In genomic region chr16:58000706-58001676, GRCh38 we compare ENCODE assay signal across 1 cellular context.
TF ChIP-seq lines count a peak whose summit lies in the region.

Gene USB1 (plus strand): TSS chr16:58001407. CDS start chr16:58001484, 77 bp downstream.

TF ChIP-seq in K562, 482 proteins besides CTCF, POLR2A, EP300 and RAD21 (continued from another document):
- TF ChIP-seq STAT6 (CRISPR knock-in tag; IDR thresholded peaks at IDR 0.05) (no peak), ZFX (CRISPR knock-in tag; IDR thresholded peaks at IDR 0.05) (0 out of 2 replicates have a peak, but pooled peaks have one; percentile 54), PRPF4 (IDR thresholded peaks at IDR 0.05; ENCODE audit: insufficient read depth, low read depth, low read length, poor library complexity, severe bottlenecking) (no peak), RCOR1 (IDR thresholded peaks at IDR 0.05; ENCODE audit: borderline replicate concordance in 1 of 2, low read depth in 2 of 2, low read length in 2 of 2) (peak in 1 of 2 experiments; percentile 33; a peak in 1 of 4 replicates), PTTG1 (tag; IDR thresholded peaks at IDR 0.05; ENCODE audit: low read depth) (no peak), NEUROD1 (IDR thresholded peaks at IDR 0.05; ENCODE audit: borderline replicate concordance, low read depth, low read length, partially characterized antibody) (peak; percentile 15), HDAC1 (IDR thresholded peaks at IDR 0.05) (peak in 1 of 2 experiments; percentile 66; a peak in 1 of 4 replicates), ZNF395 (CRISPR knock-in tag; IDR thresholded peaks at IDR 0.05) (peak; percentile 88), SMARCA5 (IDR thresholded peaks at IDR 0.05) (peak; percentile 69; the same call in 1 of the 2 replicates), RBFOX2 (IDR thresholded peaks at IDR 0.05; ENCODE audit: low read depth, low read length) (peak; percentile 85), HINFP (tag; conservative IDR thresholded peaks at IDR 0.05; ENCODE audit: low read depth) (no peak), NONO (IDR thresholded peaks at IDR 0.05; ENCODE audit: low read depth in 2 of 2, low read length in 1 of 2) (no peak), ZNF140 (CRISPR knock-in tag; IDR thresholded peaks at IDR 0.05) (no peak), DPF2 (IDR thresholded peaks at IDR 0.05) (0 out of 2 replicates have a peak, but pooled peaks have one; percentile 19), CREM (IDR thresholded peaks at IDR 0.05; ENCODE audit: low read depth) (no peak), POLR2AphosphoS2 (IDR thresholded peaks at IDR 0.05; ENCODE audit: low read length) (no peak), TBP (optimal IDR thresholded peaks at IDR 0.05; ENCODE audit: low read depth, low read length) (peak; percentile 35), GTF2E2 (tag; IDR thresholded peaks at IDR 0.05) (no peak; the same call in 1 of the 2 replicates), TEAD2 (tag; IDR thresholded peaks at IDR 0.05) (no peak), ZNF780A (CRISPR knock-in tag; IDR thresholded peaks at IDR 0.05) (no peak), KLF1 (tag; IDR thresholded peaks at IDR 0.05) (0 out of 2 replicates have a peak, but pooled peaks have one; percentile 33), ZNF707 (CRISPR knock-in tag; conservative IDR thresholded peaks at IDR 0.05) (no peak), NELFE (IDR thresholded peaks at IDR 0.05; ENCODE audit: insufficient read depth, insufficient read length) (no peak), SIN3B (IDR thresholded peaks at IDR 0.05; ENCODE audit: low read depth) (no peak; the same call in 1 of the 2 replicates), L3MBTL2 (IDR thresholded peaks at IDR 0.05) (peak; percentile 71), ZNF280A (IDR thresholded peaks at IDR 0.05; ENCODE audit: low read depth, partially characterized antibody) (no peak), ZNF586 (CRISPR knock-in tag; conservative IDR thresholded peaks at IDR 0.05) (no peak), ZZZ3 (IDR thresholded peaks at IDR 0.05) (no peak), ZNF639 (CRISPR knock-in tag; conservative IDR thresholded peaks at IDR 0.05 in 1 of 2, IDR thresholded peaks at IDR 0.05 in 1 of 2) (peak in 1 of 2 experiments; percentile 78; a peak in 2 of 4 replicates), CCNT2 (IDR thresholded peaks at IDR 0.05; ENCODE audit: borderline replicate concordance, extremely low read depth, insufficient read length, low read depth, low read length) (peak; percentile 60), MYNN (IDR thresholded peaks at IDR 0.05) (no peak), MYNN (CRISPR knock-in tag; IDR thresholded peaks at IDR 0.05) (no peak), JUND (IDR thresholded peaks at IDR 0.05; ENCODE audit: borderline replicate concordance, low read depth, low read length) (peak; percentile 13; the same call in 1 of the 2 replicates), JUND (tag; IDR thresholded peaks at IDR 0.05; ENCODE audit: borderline replicate concordance, low read depth, low read length) (no peak; the same call in 2 of the 3 replicates), TSC22D4 (tag; IDR thresholded peaks at IDR 0.05) (no peak)
- TF ChIP-seq, protein P1, sequence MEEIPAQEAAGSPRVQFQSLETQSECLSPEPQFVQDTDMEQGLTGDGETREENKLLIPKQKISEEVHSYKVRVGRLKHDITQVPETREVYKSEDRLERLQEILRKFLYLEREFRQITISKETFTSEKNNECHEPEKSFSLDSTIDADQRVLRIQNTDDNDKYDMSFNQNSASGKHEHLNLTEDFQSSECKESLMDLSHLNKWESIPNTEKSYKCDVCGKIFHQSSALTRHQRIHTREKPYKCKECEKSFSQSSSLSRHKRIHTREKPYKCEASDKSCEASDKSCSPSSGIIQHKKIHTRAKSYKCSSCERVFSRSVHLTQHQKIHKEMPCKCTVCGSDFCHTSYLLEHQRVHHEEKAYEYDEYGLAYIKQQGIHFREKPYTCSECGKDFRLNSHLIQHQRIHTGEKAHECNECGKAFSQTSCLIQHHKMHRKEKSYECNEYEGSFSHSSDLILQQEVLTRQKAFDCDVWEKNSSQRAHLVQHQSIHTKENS (CRISPR knock-in tag; IDR thresholded peaks at IDR 0.05), result no peak
- TF ChIP-seq, protein P2, sequence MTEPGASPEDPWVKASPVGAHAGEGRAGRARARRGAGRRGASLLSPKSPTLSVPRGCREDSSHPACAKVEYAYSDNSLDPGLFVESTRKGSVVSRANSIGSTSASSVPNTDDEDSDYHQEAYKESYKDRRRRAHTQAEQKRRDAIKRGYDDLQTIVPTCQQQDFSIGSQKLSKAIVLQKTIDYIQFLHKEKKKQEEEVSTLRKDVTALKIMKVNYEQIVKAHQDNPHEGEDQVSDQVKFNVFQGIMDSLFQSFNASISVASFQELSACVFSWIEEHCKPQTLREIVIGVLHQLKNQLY (CRISPR knock-in tag; conservative IDR thresholded peaks at IDR 0.05), result no peak
